ENCODE assay signal across 14 cellular contexts in the genomic region with DNA sequence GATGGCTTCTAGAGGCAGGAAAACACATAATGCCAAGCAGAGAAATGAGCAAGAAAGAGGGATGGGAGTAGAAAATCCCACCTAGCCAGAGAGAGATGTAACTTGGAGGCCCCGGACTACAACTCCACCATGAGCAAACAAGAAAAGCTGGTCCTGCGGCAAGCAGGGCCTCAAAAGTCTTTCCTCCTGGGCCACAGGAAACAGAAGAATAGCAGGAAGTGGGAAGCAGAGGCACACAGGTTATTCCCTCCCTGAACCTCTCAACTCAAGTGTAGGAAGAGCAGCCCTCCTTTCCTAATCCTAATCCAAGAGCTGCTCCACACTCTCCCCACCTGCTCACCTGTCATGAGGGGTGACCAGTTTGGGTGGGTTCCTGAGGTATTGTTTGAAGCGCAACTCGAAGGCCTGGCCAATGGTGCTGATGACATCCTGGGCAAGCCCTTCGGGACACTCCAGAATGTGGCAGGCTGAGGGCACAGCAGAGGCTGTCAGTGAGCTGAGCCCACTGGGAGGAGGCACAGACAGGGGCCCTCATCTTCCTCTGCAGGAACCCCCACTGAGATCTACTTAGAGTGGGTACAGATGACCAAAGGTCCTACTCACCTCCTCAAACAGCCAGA. TPM values are rescaled to one million over a fixed set of nuclear protein-coding genes. Genes with fewer than 3 reads are reported as not detected.
DNase-seq lines count a peak whose midpoint lies in the region; ATAC-seq, FAIRE-seq and TF ChIP-seq lines count a peak whose summit lies in the region.
"Had no signal": no experiment of that assay in that cellular context is flagged by ENCODE, and none has a peak within 500 bp of the region (broad histone marks: within the 10 kb centered on the region; RNA-seq: fewer than 3 reads in every experiment).

No MANE protein-coding gene starts in this region.

- POLR2A ChIA-PET in A673 (lab: Charles Lee; ENCODE audit: low non-redundant PET) (no interaction called here), endothelial cell of umbilical vein (lab: Charles Lee) (no interaction called here), PC-9 (lab: Charles Lee; ENCODE audit: unreplicated experiment) (no interaction called here)

- DNase-seq in A673 (ENCODE audit: low spot score) (no peak), endothelial cell of umbilical vein (ENCODE audit: low read depth, low spot score) (no peak), DMS79 (lab: John Stamatoyannopoulos, UW) (no peak), nucleus accumbens (lab: John Stamatoyannopoulos, UW) (no peak), PC-9 (no peak)
- DNase-seq: activated CD4-positive, CD25-positive, alpha-beta regulatory T cell; activated gamma-delta T cell treated with Interleukin-2 at 50 U/mL for 16 hours; CD8-positive, alpha-beta T cell; NCI-H1092 treated with DMSO at 0.1 percent for 48 hours; NCI-H510A had no signal

- H3K27me3 ChIP-seq in A673 (replicated peaks; ENCODE audit: insufficient read depth, low read depth, low read length, poor library complexity) (no peaks in the 10 kb centered on the region), endothelial cell of umbilical vein (ENCODE audit: control insufficient read depth in 2 of 2, insufficient read depth in 2 of 2, low read length in 2 of 2) (no peaks in the 10 kb centered on the region), parathyroid adenoma (ENCODE audit: control insufficient read depth, insufficient read depth, low read length) (no peaks in the 10 kb centered on the region), PC-9 (ENCODE audit: insufficient read depth, low read depth) (no peaks in the 10 kb centered on the region)

- H3K4me3 ChIP-seq in A673 (ENCODE audit: low read depth, low read length, poor library complexity, severe bottlenecking) (no peak overlapping the region), endothelial cell of umbilical vein (replicated peaks in 1 of 3; ENCODE audit: insufficient read depth in 1 of 3, low read depth in 1 of 3, low read length in 3 of 3) (peak overlapping the region in 1 of 3 experiments; percentile 31), parathyroid adenoma (ENCODE audit: low read depth, low read length) (no peak overlapping the region), PC-9 (no peak overlapping the region)

- TF ChIP-seq CTCF in A673 (conservative IDR thresholded peaks at IDR 0.05; ENCODE audit: low read depth, low read length) (no peak), endothelial cell of umbilical vein (IDR thresholded peaks at IDR 0.05; ENCODE audit: extremely low read depth in 1 of 2, insufficient read depth in 1 of 2, low read depth in 1 of 2, low read length in 2 of 2) (no peak), parathyroid adenoma (IDR thresholded peaks at IDR 0.05) (no peak), PC-9 (conservative IDR thresholded peaks at IDR 0.05) (no peak)

- dilution Hi-C loops in endothelial cell of umbilical vein (cut with MboI; ENCODE audit: extremely low pct_ligation_motif_present, low sequenced_read_pairs): no loop called here

- CTCF ChIA-PET in A673 (lab: Charles Lee): no interaction called here
- CTCF ChIA-PET in endothelial cell of umbilical vein (lab: Charles Lee): interaction anchor here (0.6 to 2.2 kb wide), 4 partner anchors 26 to 50 kb away, joined by 3 to 8 read pairs (median 4); a partner anchor contains a TSS
- CTCF ChIA-PET in PC-9 (lab: Charles Lee): interaction anchor here (0.5 kb wide), 2 partner anchors 83 to 84 kb away, joined by 4 to 6 read pairs; a partner anchor contains a TSS

- no peaks in the 10 kb centered on the region for H3K9me1 ChIP-seq in endothelial cell of umbilical vein (replicated peaks; ENCODE audit: control insufficient read depth, extremely low read depth, insufficient read depth, low read length)

- peak; percentile 85 for FAIRE-seq in endothelial cell of umbilical vein (lab: Jason Lieb, UNC)
- FAIRE-seq: urothelium cell line had no signal

- H3K79me2 ChIP-seq in endothelial cell of umbilical vein (ENCODE audit: control insufficient read depth, insufficient read depth, low read length): peaks cover 58% of the 10 kb centered on the region
- H3K79me2 ChIP-seq in parathyroid adenoma: no peaks in the 10 kb centered on the region
- H3K79me2 ChIP-seq in PC-9 (ENCODE audit: low read depth): peaks cover 41% of the 10 kb centered on the region

- no peaks in the 10 kb centered on the region for H3K9me2 ChIP-seq in PC-9 (ENCODE audit: insufficient read depth)

- H3K4me2 ChIP-seq in endothelial cell of umbilical vein (ENCODE audit: insufficient read depth, low read length): peak overlapping the region; percentile 47
- H3K4me2 ChIP-seq in parathyroid adenoma (ENCODE audit: low read length): no peak overlapping the region
- no peak overlapping the region for H3K4me2 ChIP-seq in PC-9

- H3K9ac ChIP-seq in endothelial cell of umbilical vein (replicated peaks; ENCODE audit: extremely low read depth, insufficient read depth, low read length): peak overlapping the region; percentile 22
- no peak overlapping the region for H3K9ac ChIP-seq in parathyroid adenoma

- no peak for ATAC-seq in HG03442 (IDR thresholded peaks at IDR 0.05; ENCODE audit: unreplicated experiment)
- ATAC-seq: CD8-positive, alpha-beta T cell had no signal

- H3F3A ChIP-seq in PC-9 (ENCODE audit: insufficient read depth, low read depth): peaks cover 59% of the 10 kb centered on the region

- peak overlapping the region; percentile 96 for H3K27ac ChIP-seq in A673 (ENCODE audit: low read depth, low read length, poor library complexity, severe bottlenecking)
- H3K27ac ChIP-seq in endothelial cell of umbilical vein (ENCODE audit: insufficient read depth, low read depth, low read length): peak overlapping the region; percentile 14
- H3K27ac ChIP-seq in parathyroid adenoma: peak overlapping the region; percentile 11
- H3K27ac ChIP-seq in PC-9: no peak overlapping the region

- TF ChIP-seq POLR2A in endothelial cell of umbilical vein (IDR thresholded peaks at IDR 0.05; ENCODE audit: low read depth, low read length): no peak

- H3K4me1 ChIP-seq in A673 (ENCODE audit: insufficient read depth, low read length, poor library complexity, severe bottlenecking): peaks cover 44% of the 10 kb centered on the region
- H3K4me1 ChIP-seq in endothelial cell of umbilical vein (ENCODE audit: control insufficient read depth, extremely low read depth, insufficient read depth, low read length): peaks cover 63% of the 10 kb centered on the region
- peaks cover 7% of the 10 kb centered on the region for H3K4me1 ChIP-seq in parathyroid adenoma
- peaks cover 45% of the 10 kb centered on the region for H3K4me1 ChIP-seq in PC-9 (replicated peaks; ENCODE audit: insufficient read depth)

- H3K9me3 ChIP-seq in A673 (ENCODE audit: low read depth, low read length, poor library complexity, severe bottlenecking) (no peaks in the 10 kb centered on the region), endothelial cell of umbilical vein (replicated peaks; ENCODE audit: control insufficient read depth, insufficient read depth, low read length) (no peaks in the 10 kb centered on the region), parathyroid adenoma (ENCODE audit: control insufficient read depth, low read length) (no peaks in the 10 kb centered on the region), PC-9 (ENCODE audit: insufficient read depth, low read depth) (no peaks in the 10 kb centered on the region)

- BruUV-seq in A673 (replicated peaks; lab: Mats Ljungman, UMichigan) (no TSS peak), endothelial cell of umbilical vein (replicated peaks; lab: Mats Ljungman, UMichigan) (no TSS peak), PC-9 (replicated peaks; lab: Mats Ljungman, UMichigan) (no TSS peak)

- intact Hi-C loops in A673 (cut with micrococcal nuclease; ENCODE audit: unreplicated experiment) (no loop called here), endothelial cell of umbilical vein (cut with micrococcal nuclease) (no loop called here), PC-9 (cut with micrococcal nuclease; ENCODE audit: unreplicated experiment) (no loop called here)

- H2AFZ ChIP-seq in endothelial cell of umbilical vein (ENCODE audit: low read depth, low read length) (no peak overlapping the region), parathyroid adenoma (no peak overlapping the region), PC-9 (no peak overlapping the region)

- H4K20me1 ChIP-seq in endothelial cell of umbilical vein (replicated peaks; ENCODE audit: control insufficient read depth, extremely low read depth, insufficient read depth, low read length) (no peaks in the 10 kb centered on the region), PC-9 (ENCODE audit: insufficient read depth) (no peaks in the 10 kb centered on the region)

- H3K36me3 ChIP-seq in A673 (ENCODE audit: insufficient read depth, low read length, poor library complexity, severe bottlenecking) (peaks cover 59% of the 10 kb centered on the region), endothelial cell of umbilical vein (ENCODE audit: control insufficient read depth in 2 of 2, extremely low read depth in 1 of 2, insufficient read depth in 2 of 2, low read length in 2 of 2) (peaks cover 19 to 39% of the 10 kb centered on the region in 2 experiments), parathyroid adenoma (ENCODE audit: control insufficient read depth, insufficient read depth, low read length) (no peaks in the 10 kb centered on the region), PC-9 (ENCODE audit: low read depth) (peaks cover 33% of the 10 kb centered on the region)

RNA-seq across cellular contexts. Expression of a gene that starts 3.1 kb away (rescaled TPM):
- total RNA-seq in A673 (2021): 201 and 204 TPM in 2 replicates
- polyA plus RNA-seq in PFSK-1 (2012; ENCODE audit: insufficient read length, low read depth): 207 TPM
- total RNA-seq in endothelial cell of umbilical vein: 286 and 316 TPM in 2 replicates
- polyA plus RNA-seq in endothelial cell of umbilical vein: 324 and 379 TPM in 2 replicates
- polyA plus RNA-seq in endothelial cell of umbilical vein (2011; cell fraction: cytosol; rRNA removed): 270 and 289 TPM in 2 replicates
- 1,209 and 1,535 TPM in 2 replicates for polyA plus RNA-seq in endothelial cell of umbilical vein (2011; cell fraction: nucleus; rRNA removed)
- polyA plus RNA-seq in endothelial cell of umbilical vein (2012): 283 and 289 TPM in 2 replicates
- polyA minus RNA-seq in endothelial cell of umbilical vein: 398 and 421 TPM in 2 replicates
- polyA minus RNA-seq in endothelial cell of umbilical vein (2011; cell fraction: cytosol; rRNA and poly(A)+ RNA removed): 78.9 TPM
- polyA minus RNA-seq in endothelial cell of umbilical vein (2011; cell fraction: nucleus; rRNA and poly(A)+ RNA removed): 156 and 190 TPM in 2 replicates
- 162 and 210 TPM in 2 replicates for total RNA-seq in PC-9 (2021)

RNA-seq across cellular contexts. Expression of a gene that starts 5.9 kb away (rescaled TPM):
- total RNA-seq in A673 (2021) (46.3 and 48.5 TPM in 2 replicates), endothelial cell of umbilical vein (21.5 and 21.9 TPM in 2 replicates), PC-9 (2021) (30.0 and 33.2 TPM in 2 replicates)
- 19.3 TPM for polyA plus RNA-seq in PFSK-1 (2012; ENCODE audit: insufficient read length, low read depth)
- polyA plus RNA-seq in endothelial cell of umbilical vein: 19.3 and 19.5 TPM in 2 replicates
- polyA plus RNA-seq in endothelial cell of umbilical vein (2011; cell fraction: cytosol; rRNA removed): 15.7 and 17.9 TPM in 2 replicates
- polyA plus RNA-seq in endothelial cell of umbilical vein (2011; cell fraction: nucleus; rRNA removed): 29.3 and 31.7 TPM in 2 replicates
- polyA plus RNA-seq in endothelial cell of umbilical vein (2012): 9.3 and 13.0 TPM in 2 replicates
- 12.3 and 12.6 TPM in 2 replicates for polyA minus RNA-seq in endothelial cell of umbilical vein
- 30.9 TPM for polyA minus RNA-seq in endothelial cell of umbilical vein (2011; cell fraction: cytosol; rRNA and poly(A)+ RNA removed)
- 6.4 and 9.2 TPM in 2 replicates for polyA minus RNA-seq in endothelial cell of umbilical vein (2011; cell fraction: nucleus; rRNA and poly(A)+ RNA removed)

RNA-seq across cellular contexts. Expression of a gene that starts 7.0 kb away (rescaled TPM):
- total RNA-seq in A673 (2021) (291 and 295 TPM in 2 replicates), endothelial cell of umbilical vein (126 and 128 TPM in 2 replicates), PC-9 (2021) (236 and 300 TPM in 2 replicates)
- 151 TPM for polyA plus RNA-seq in PFSK-1 (2012; ENCODE audit: insufficient read length, low read depth)
- polyA plus RNA-seq in endothelial cell of umbilical vein: 280 and 319 TPM in 2 replicates
- 344 and 372 TPM in 2 replicates for polyA plus RNA-seq in endothelial cell of umbilical vein (2011; cell fraction: cytosol; rRNA removed)
- 121 and 129 TPM in 2 replicates for polyA plus RNA-seq in endothelial cell of umbilical vein (2011; cell fraction: nucleus; rRNA removed)
- 88.1 and 218 TPM in 2 replicates for polyA plus RNA-seq in endothelial cell of umbilical vein (2012)
- 130 and 146 TPM in 2 replicates for polyA minus RNA-seq in endothelial cell of umbilical vein
- 115 TPM for polyA minus RNA-seq in endothelial cell of umbilical vein (2011; cell fraction: cytosol; rRNA and poly(A)+ RNA removed)
- polyA minus RNA-seq in endothelial cell of umbilical vein (2011; cell fraction: nucleus; rRNA and poly(A)+ RNA removed): 25.5 and 37.7 TPM in 2 replicates

RNA-seq across cellular contexts. Expression of a gene that starts 11.5 kb away (rescaled TPM):
- total RNA-seq in A673 (2021) (12.7 and 20.8 TPM in 2 replicates), endothelial cell of umbilical vein (49.0 and 49.4 TPM in 2 replicates), PC-9 (2021) (36.3 and 40.2 TPM in 2 replicates)
- polyA plus RNA-seq in PFSK-1 (2012; ENCODE audit: insufficient read length, low read depth): 16.6 TPM
- polyA plus RNA-seq in endothelial cell of umbilical vein: 45.0 and 54.7 TPM in 2 replicates
- polyA plus RNA-seq in endothelial cell of umbilical vein (2011; cell fraction: cytosol; rRNA removed): 50.0 and 61.1 TPM in 2 replicates
- 76.7 and 77.1 TPM in 2 replicates for polyA plus RNA-seq in endothelial cell of umbilical vein (2011; cell fraction: nucleus; rRNA removed)
- polyA plus RNA-seq in endothelial cell of umbilical vein (2012): 45.2 and 46.0 TPM in 2 replicates
- 60.7 and 62.5 TPM in 2 replicates for polyA minus RNA-seq in endothelial cell of umbilical vein
- 8.9 TPM for polyA minus RNA-seq in endothelial cell of umbilical vein (2011; cell fraction: cytosol; rRNA and poly(A)+ RNA removed)
- polyA minus RNA-seq in endothelial cell of umbilical vein (2011; cell fraction: nucleus; rRNA and poly(A)+ RNA removed): 20.8 and 23.4 TPM in 2 replicates

RNA-seq across cellular contexts. Expression of a gene that starts 15.7 kb away (rescaled TPM):
- 82.4 and 84.2 TPM in 2 replicates for total RNA-seq in A673 (2021)
- polyA plus RNA-seq in PFSK-1 (2012; ENCODE audit: insufficient read length, low read depth): 94.8 TPM
- total RNA-seq in endothelial cell of umbilical vein: 42.2 and 48.8 TPM in 2 replicates
- 59.1 and 66.8 TPM in 2 replicates for polyA plus RNA-seq in endothelial cell of umbilical vein
- polyA plus RNA-seq in endothelial cell of umbilical vein (2011; cell fraction: cytosol; rRNA removed): 52.5 and 52.8 TPM in 2 replicates
- 78.8 and 91.1 TPM in 2 replicates for polyA plus RNA-seq in endothelial cell of umbilical vein (2011; cell fraction: nucleus; rRNA removed)
- polyA plus RNA-seq in endothelial cell of umbilical vein (2012): 41.8 and 45.5 TPM in 2 replicates
- 51.6 and 54.4 TPM in 2 replicates for polyA minus RNA-seq in endothelial cell of umbilical vein
- 56.6 TPM for polyA minus RNA-seq in endothelial cell of umbilical vein (2011; cell fraction: cytosol; rRNA and poly(A)+ RNA removed)
- 20.8 and 24.2 TPM in 2 replicates for polyA minus RNA-seq in endothelial cell of umbilical vein (2011; cell fraction: nucleus; rRNA and poly(A)+ RNA removed)
- total RNA-seq in PC-9 (2021): 47.9 and 54.2 TPM in 2 replicates
